10 cellular contexts compared by ENCODE assay signal in the genomic region with DNA sequence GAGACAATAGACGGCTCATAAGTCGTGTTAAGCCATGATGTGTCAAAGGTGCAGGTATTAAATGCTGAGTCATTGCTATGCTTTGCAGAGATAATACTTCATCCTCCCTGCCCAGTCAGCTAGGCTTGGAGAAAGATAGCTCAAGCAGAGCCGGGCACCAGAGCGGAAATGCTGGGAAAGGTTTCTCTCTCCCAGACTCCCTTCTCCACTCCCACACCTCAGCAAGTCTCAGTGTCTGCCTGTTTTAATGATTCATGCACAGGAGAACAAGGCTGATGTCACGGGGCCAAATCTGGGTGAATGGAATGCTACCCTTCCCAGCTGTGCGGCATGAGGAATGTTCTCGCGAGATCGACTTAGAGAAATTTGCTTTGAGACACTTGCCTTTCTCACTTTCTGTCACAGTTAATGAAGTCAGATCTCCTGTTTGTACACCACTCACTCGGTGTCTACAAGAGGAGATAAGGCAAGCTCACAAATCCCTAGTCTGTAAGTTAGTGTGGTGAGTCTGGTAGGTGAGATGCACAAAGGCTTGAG.
A peak's percentile ranks its signal among the peaks of the same experiment; 100 is the strongest.
DNase-seq lines count a peak whose midpoint lies in the region; ATAC-seq and TF ChIP-seq lines count a peak whose summit lies in the region.
"Had no signal": no experiment of that assay in that cellular context is flagged by ENCODE, and none has a peak within 500 bp of the region (broad histone marks: within the 10 kb centered on the region; RNA-seq: fewer than 3 reads in every experiment).

No MANE protein-coding gene starts in this region.

- H2BK15ac ChIP-seq in mesenchymal stem cell (ENCODE audit: low read depth, poor library complexity, severe bottlenecking), result no peak overlapping the region

- H3K9me3 ChIP-seq in mesenchymal stem cell (ENCODE audit: control insufficient read depth, low read length), result no peaks in the 10 kb centered on the region
- no peaks in the 10 kb centered on the region for H3K9me3 ChIP-seq in mucosa of descending colon

- H3K4me1 ChIP-seq in ACC112 (ENCODE audit: control insufficient read depth, insufficient read depth, low read length, unreplicated experiment) (peaks cover 51% of the 10 kb centered on the region), mesenchymal stem cell (ENCODE audit: control insufficient read depth, insufficient read depth, low read depth, low read length) (peaks cover 18% of the 10 kb centered on the region), mucosa of descending colon (ENCODE audit: low read depth) (peaks cover 7% of the 10 kb centered on the region)

- peak overlapping the region in 1 of 2 experiments; percentile 76 for H3K4ac ChIP-seq in mesenchymal stem cell (ENCODE audit: low read depth in 1 of 2, low read length in 2 of 2)

- H3K27me3 ChIP-seq in ACC112 (ENCODE audit: insufficient read depth, low read length), result no peaks in the 10 kb centered on the region
- no peaks in the 10 kb centered on the region for H3K27me3 ChIP-seq in mesenchymal stem cell (ENCODE audit: control insufficient read depth in 1 of 2, insufficient read depth in 1 of 2, low read length in 2 of 2)

- no peak overlapping the region for H3K18ac ChIP-seq in mesenchymal stem cell (ENCODE audit: low read depth in 1 of 2, low read length in 2 of 2)

- DNase-seq in LHCN-M2 (ENCODE audit: low read depth) (peak; percentile 89), caudate nucleus (lab: John Stamatoyannopoulos, UW) (peak in 41 of 61 donors; percentile 0 to 82 (median 27)), mesenchymal stem cell (peak; percentile 66), posterior vena cava (ENCODE audit: low spot score) (no peak), mucosa of descending colon (no peak), GM13977 (ENCODE audit: low spot score) (no peak)
- DNase-seq in stimulated activated CD4-positive, alpha-beta T cell treated with anti-CD3 and anti-CD28 coated beads, Interleukin-1b, Interleukin-23, amount 100 ng/mL, for 48 hours, result no peak
- DNase-seq: activated T-cell treated with anti-CD3 and anti-CD28 coated beads for 4 hours, erythroblast had no signal

- H3K4me3 ChIP-seq in ACC112 (ENCODE audit: low read depth, low read length) (no peak overlapping the region), mesenchymal stem cell (ENCODE audit: insufficient read depth in 1 of 2, low read depth in 1 of 2, low read length in 2 of 2) (no peak overlapping the region), mucosa of descending colon (no peak overlapping the region)

- peak overlapping the region; percentile 7; the same call in 1 of the 2 replicates for H3K27ac ChIP-seq in ACC112 (ENCODE audit: low read depth, low read length)
- H3K27ac ChIP-seq in caudate nucleus (ENCODE audit: low read depth, low read length), result no peak overlapping the region
- peak overlapping the region; percentile 93 for H3K27ac ChIP-seq in mesenchymal stem cell (ENCODE audit: low read length, poor library complexity, severe bottlenecking)

- no peak overlapping the region for H3K4me2 ChIP-seq in mesenchymal stem cell (ENCODE audit: low read length, poor library complexity, severe bottlenecking)

- peak overlapping the region; percentile 92 for H2AK5ac ChIP-seq in mesenchymal stem cell (ENCODE audit: low read length, severe bottlenecking)

- H3K79me1 ChIP-seq in mesenchymal stem cell (replicated peaks; ENCODE audit: low read length, poor library complexity, severe bottlenecking), result peaks cover 2% of the 10 kb centered on the region

- no peak overlapping the region for H4K8ac ChIP-seq in mesenchymal stem cell (ENCODE audit: low read length)

- no peak overlapping the region for H2BK120ac ChIP-seq in mesenchymal stem cell (ENCODE audit: low read depth, low read length)

- H2BK12ac ChIP-seq in mesenchymal stem cell (ENCODE audit: low read length in 2 of 2), result peak overlapping the region in 1 of 2 experiments; percentile 48

- H3K23ac ChIP-seq in mesenchymal stem cell (ENCODE audit: low read length in 2 of 2), result no peak overlapping the region

- 31% methylated on average over 10 of the region's 10 CpGs for WGBS in mesenchymal stem cell

- in situ Hi-C loops in GM13977 (cut with MboI; ENCODE audit: low pct_unique_long_range_greater_than_20kb, low sequenced_read_pairs, unreplicated experiment), result no loop called here

- H3K79me2 ChIP-seq in ACC112 (ENCODE audit: control insufficient read depth, insufficient read depth, low read length, unreplicated experiment), result peaks cover 22% of the 10 kb centered on the region

- H3K9ac ChIP-seq in mesenchymal stem cell (ENCODE audit: low read length), result no peak overlapping the region

- TF ChIP-seq CTCF in mucosa of descending colon (IDR thresholded peaks at IDR 0.05) (no peak), GM13977 (IDR thresholded peaks at IDR 0.05; ENCODE audit: extremely low read depth, insufficient read depth, missing control alignments) (no peak)

- H2BK5ac ChIP-seq in mesenchymal stem cell (ENCODE audit: low read depth, low read length, poor library complexity, severe bottlenecking), result peak overlapping the region; percentile 73

- H3K36me3 ChIP-seq in ACC112 (ENCODE audit: insufficient read depth, low read length) (no peaks in the 10 kb centered on the region), mesenchymal stem cell (ENCODE audit: control insufficient read depth in 1 of 2, insufficient read depth in 2 of 2, low read depth in 1 of 2, low read length in 2 of 2) (no peaks in the 10 kb centered on the region), mucosa of descending colon (ENCODE audit: low read depth) (no peaks in the 10 kb centered on the region)

- H4K91ac ChIP-seq in mesenchymal stem cell (ENCODE audit: low read length), result no peak overlapping the region

- no peak overlapping the region for H2AFZ ChIP-seq in ACC112 (ENCODE audit: low read length, unreplicated experiment)
- H2AFZ ChIP-seq in mesenchymal stem cell (ENCODE audit: low read depth, low read length), result peak overlapping the region; percentile 19

- intact Hi-C loops in posterior vena cava (cut with DNase I) (no loop called here), mucosa of descending colon (cut with DNase I, micrococcal nuclease) (no loop called here)

- ATAC-seq in mucosa of descending colon, result no peak

- no peak overlapping the region for H3K14ac ChIP-seq in mesenchymal stem cell (ENCODE audit: low read length in 2 of 2)

Comparison
In these comparisons a context has a peak if more than half of its experiments do, and no peak if none do; other contexts are left out.
1. DNase-seq: peak in LHCN-M2 (single experiment), caudate nucleus (41 of 61) and mesenchymal stem cell (single experiment); none in posterior vena cava (single experiment), mucosa of descending colon (0 of 3), stimulated activated CD4-positive, alpha-beta T cell treated with anti-CD3 and anti-CD28 coated beads, Interleukin-1b, Interleukin-23, amount 100 ng/mL, for 48 hours (single experiment) and GM13977 (single experiment).